ENCODE assay signal across 8 cellular contexts in genomic region chr11:65574147-65574962, GRCh38. TPM values are rescaled to one million over a fixed set of nuclear protein-coding genes. Genes with fewer than 3 reads are reported as not detected.
DNase-seq lines count a peak whose midpoint lies in the region; ATAC-seq and TF ChIP-seq lines count a peak whose summit lies in the region.

No MANE protein-coding gene starts in this region.

- ATAC-seq in GM18868 (IDR thresholded peaks at IDR 0.05; ENCODE audit: unreplicated experiment) (peak; percentile 27), HG03442 (IDR thresholded peaks at IDR 0.05; ENCODE audit: unreplicated experiment) (peak; percentile 30)

- H3K9ac ChIP-seq in mucosa of stomach (ENCODE audit: low read length): peak overlapping the region; percentile 50

- no peaks in the 10 kb centered on the region for H3K27me3 ChIP-seq in mucosa of stomach (ENCODE audit: control insufficient read depth, insufficient read depth, low read length)

- peaks cover 30% of the 10 kb centered on the region for H3K79me2 ChIP-seq in OCI-LY7 (ENCODE audit: insufficient read depth, low read depth, low read length)

- H3K4me2 ChIP-seq in OCI-LY7 (ENCODE audit: low read length): peak overlapping the region; percentile 98

- H3K36me3 ChIP-seq in OCI-LY7 (ENCODE audit: insufficient read depth, low read length) (peaks cover 8% of the 10 kb centered on the region; the same call in 1 of the 2 replicates), mucosa of stomach (ENCODE audit: control insufficient read depth, insufficient read depth, low read length) (no peaks in the 10 kb centered on the region)

- intact Hi-C loops in OCI-LY7 (cut with micrococcal nuclease; ENCODE audit: unreplicated experiment): loop anchor here (1.0 to 10.0 kb wide), 5 partner anchors 14 to 720 kb away; partner anchors contain the start of genes PCNX3, RELA and SIPA1

- H4K20me1 ChIP-seq in OCI-LY7 (ENCODE audit: insufficient read depth, low read length): peaks cover 7% of the 10 kb centered on the region; the same call in 1 of the 2 replicates

- no peaks in the 10 kb centered on the region for H3K9me3 ChIP-seq in OCI-LY7 (ENCODE audit: low read length)
- H3K9me3 ChIP-seq in mucosa of stomach (ENCODE audit: control insufficient read depth, low read length): no peaks in the 10 kb centered on the region

- DNase-seq in AG08396 (ENCODE audit: low spot score) (peak; percentile 98), OCI-LY7 (ENCODE audit: low spot score) (peak; percentile 93), activated T-cell treated with anti-CD3 and anti-CD28 coated beads for 4 hours (peak; percentile 71), epithelial cell of prostate (ENCODE audit: low read depth, low spot score) (no peak)
- peak; percentile 55 to 77 for DNase-seq in stimulated activated CD8-positive, alpha-beta memory T cell treated with anti-CD3 and anti-CD28 coated beads, Interleukin-4, amount 100 ng/mL, for 4 hours (ENCODE audit: low read depth in 2 of 2, low spot score in 1 of 2)

- no peaks in the 10 kb centered on the region for H3K9me2 ChIP-seq in OCI-LY7 (ENCODE audit: insufficient read depth, low read length)

- H3K27ac ChIP-seq in OCI-LY7 (ENCODE audit: low read depth, low read length, poor library complexity, severe bottlenecking) (peak overlapping the region; percentile 84), epithelial cell of prostate (peak overlapping the region; percentile 96)

- CTCF ChIA-PET in OCI-LY7 (lab: Charles Lee; ENCODE audit: unreplicated experiment): no interaction called here

- peak; percentile 85 for TF ChIP-seq CTCF in OCI-LY7 (conservative IDR thresholded peaks at IDR 0.05; ENCODE audit: low read length)

- H3K4me3 ChIP-seq in OCI-LY7 (ENCODE audit: low read depth, low read length, poor library complexity, severe bottlenecking) (peak overlapping the region; percentile 94), mucosa of stomach (ENCODE audit: low read length) (peak overlapping the region; percentile 37)

- BruUV-seq in OCI-LY7 (replicated peaks; lab: Mats Ljungman, UMichigan): no TSS peak

- no peak overlapping the region for H2AFZ ChIP-seq in OCI-LY7 (ENCODE audit: low read length)

- peaks cover 55% of the 10 kb centered on the region for H3K4me1 ChIP-seq in OCI-LY7 (ENCODE audit: insufficient read depth, low read length, poor library complexity, severe bottlenecking)
- H3K4me1 ChIP-seq in mucosa of stomach (ENCODE audit: control insufficient read depth, insufficient read depth, low read length): peaks cover 73% of the 10 kb centered on the region

- POLR2A ChIA-PET in OCI-LY7 (lab: Charles Lee): interaction anchor here (1.1 kb wide), 1 partner anchor 39 kb away, joined by 4 read pairs; no protein-coding TSS in a partner anchor

RNA-seq across cellular contexts. Expression of gene EHBP1L1, which starts 1.5 kb away (rescaled TPM):
- total RNA-seq in OCI-LY7 (2014; rRNA removed; shearing (Covaris generic)): 59.6 and 59.7 TPM in 2 replicates
- total RNA-seq in OCI-LY7 (2022): 71.6 and 80.3 TPM in 2 replicates

RNA-seq across cellular contexts. Expression of gene FAM89B, which starts 2.0 kb away (rescaled TPM):
- total RNA-seq in OCI-LY7 (2014; rRNA removed; shearing (Covaris generic)): 16.1 and 26.4 TPM in 2 replicates
- total RNA-seq in OCI-LY7 (2022): 17.9 and 25.3 TPM in 2 replicates

RNA-seq across cellular contexts. Expression of gene ZNRD2, which starts 4.1 kb away (rescaled TPM):
- total RNA-seq in OCI-LY7 (2014; rRNA removed; shearing (Covaris generic)): 37.7 and 60.4 TPM in 2 replicates
- total RNA-seq in OCI-LY7 (2022): 35.9 and 43.4 TPM in 2 replicates

RNA-seq across cellular contexts. Expression of gene LTBP3, which starts 16.2 kb away (rescaled TPM):
- total RNA-seq in OCI-LY7 (2014; rRNA removed; shearing (Covaris generic)): 11.2 and 17.4 TPM in 2 replicates
- total RNA-seq in OCI-LY7 (2022): 10.0 and 13.8 TPM in 2 replicates

RNA-seq across cellular contexts. Expression of gene KCNK7, which starts 21.2 kb away (rescaled TPM):
- 1.4 TPM in 1 of 2 replicates, not detected in the other for total RNA-seq in OCI-LY7 (2014; rRNA removed; shearing (Covaris generic))
- 0.68 and 1.6 TPM in 2 replicates for total RNA-seq in OCI-LY7 (2022)
